19 cellular contexts compared by ENCODE assay signal in genomic region chr6:2868637-2869379, GRCh38. TPM values are rescaled to one million over a fixed set of nuclear protein-coding genes. Genes with fewer than 3 reads are reported as not detected.
DNase-seq lines count a peak whose midpoint lies in the region; ATAC-seq and TF ChIP-seq lines count a peak whose summit lies in the region.
"Had no signal": no experiment of that assay in that cellular context is flagged by ENCODE, and none has a peak within 500 bp of the region (broad histone marks: within the 10 kb centered on the region; RNA-seq: fewer than 3 reads in every experiment).

No MANE protein-coding gene starts in this region.

- no peak overlapping the region for H3K4me3 ChIP-seq in OCI-LY1 (ENCODE audit: low read depth, low read length, poor library complexity, severe bottlenecking)
- H3K4me3 ChIP-seq: cardiac muscle cell, neural progenitor cell, right atrium auricular region had no signal

- H3K9me3 ChIP-seq in OCI-LY1 (ENCODE audit: low read length), result 0 out of 2 replicates have a peak, but pooled peaks cover 3% of the 10 kb centered on the region
- H3K9me3 ChIP-seq: right atrium auricular region had no signal

- H3K36me3 ChIP-seq in OCI-LY1 (ENCODE audit: insufficient read depth, low read length), result no peaks in the 10 kb centered on the region; the same call in 1 of the 2 replicates
- H3K36me3 ChIP-seq: cardiac muscle cell, neural progenitor cell, right atrium auricular region had no signal

- H3F3A ChIP-seq in OCI-LY1 (ENCODE audit: insufficient read depth, low read length), result no peaks in the 10 kb centered on the region

- H3K4me1 Mint-ChIP-seq in activated T-cell treated with anti-CD3 and anti-CD28 coated beads, Interleukin-2, amount 50 U/mL, for 4 hours (ENCODE audit: low read depth), result peaks cover 54% of the 10 kb centered on the region
- H3K4me1 Mint-ChIP-seq in activated naive CD8-positive, alpha-beta T cell treated with anti-CD3 and anti-CD28 coated beads, Interleukin-2, amount 50 U/mL, for 24 hours, result peaks cover 74% of the 10 kb centered on the region
- peaks cover 46 to 75% of the 10 kb centered on the region in 2 donors for H3K4me1 Mint-ChIP-seq in stimulated activated naive B cell treated with anti-CD40 and anti-IgM and Interleukin-4, amounts not matched to agents 10 μg/mL and 1 μg/mL and 100 μg/mL, for 72 hours
- peaks cover 4 to 12% of the 10 kb centered on the region in 2 donors for H3K4me1 Mint-ChIP-seq in immature natural killer cell

- no peak for DNase-seq in activated T-cell treated with anti-CD3 and anti-CD28 coated beads, Interleukin-2, amount 50 U/mL, for 4 hours
- DNase-seq in activated T-cell treated with anti-CD3 and anti-CD28 coated beads, Interleukin-2, amount 50 U/mL, for 1 hour, result no peak
- DNase-seq in activated naive CD8-positive, alpha-beta T cell treated with anti-CD3 and anti-CD28 coated beads, Interleukin-2, amount 50 U/mL, for 24 hours, result no peak
- DNase-seq in stimulated activated naive B cell treated with anti-CD40 and anti-IgM and Interleukin-4, amounts not matched to agents 10 μg/mL and 1 μg/mL and 100 μg/mL, for 72 hours, result no peak
- DNase-seq in NOMO-1 (lab: John Stamatoyannopoulos, UW; ENCODE audit: unreplicated experiment in 2 of 2) (no peak), immature natural killer cell (no peak)
- DNase-seq: effector memory CD4-positive, alpha-beta T cell; GF-D8; HCEC 1CT; mesenchymal stem cell; NCI-H2107; NCI-H526; PC-3 had no signal

- no peak overlapping the region for H3K4me2 ChIP-seq in OCI-LY1 (ENCODE audit: low read length)
- H3K4me2 ChIP-seq: neural progenitor cell had no signal

- H3K4me3 Mint-ChIP-seq in activated T-cell treated with anti-CD3 and anti-CD28 coated beads, Interleukin-2, amount 50 U/mL, for 4 hours, result no peak overlapping the region
- H3K4me3 Mint-ChIP-seq in activated naive CD8-positive, alpha-beta T cell treated with anti-CD3 and anti-CD28 coated beads, Interleukin-2, amount 50 U/mL, for 24 hours, result peak overlapping the region; percentile 55
- H3K4me3 Mint-ChIP-seq in stimulated activated naive B cell treated with anti-CD40 and anti-IgM and Interleukin-4, amounts not matched to agents 10 μg/mL and 1 μg/mL and 100 μg/mL, for 72 hours, result peak overlapping the region; percentile 9 to 37
- H3K4me3 Mint-ChIP-seq in immature natural killer cell, result no peak overlapping the region
- H3K4me3 Mint-ChIP-seq: neural progenitor cell had no signal

- H3K36me3 Mint-ChIP-seq in activated T-cell treated with anti-CD3 and anti-CD28 coated beads, Interleukin-2, amount 50 U/mL, for 4 hours (ENCODE audit: insufficient read depth), result no peaks in the 10 kb centered on the region
- H3K36me3 Mint-ChIP-seq in activated naive CD8-positive, alpha-beta T cell treated with anti-CD3 and anti-CD28 coated beads, Interleukin-2, amount 50 U/mL, for 24 hours (ENCODE audit: low read depth), result peaks cover 2% of the 10 kb centered on the region
- peaks cover 7 to 24% of the 10 kb centered on the region in 2 donors for H3K36me3 Mint-ChIP-seq in stimulated activated naive B cell treated with anti-CD40 and anti-IgM and Interleukin-4, amounts not matched to agents 10 μg/mL and 1 μg/mL and 100 μg/mL, for 72 hours
- peaks cover 0 to 7% (median 3%) of the 10 kb centered on the region in 3 donors for H3K36me3 Mint-ChIP-seq in immature natural killer cell
- H3K36me3 Mint-ChIP-seq: neural progenitor cell had no signal

- ATAC-seq in activated T-cell treated with anti-CD3 and anti-CD28 coated beads, Interleukin-2, amount 50 U/mL, for 4 hours, result peak; percentile 52 to 81
- ATAC-seq in activated naive CD8-positive, alpha-beta T cell treated with anti-CD3 and anti-CD28 coated beads, Interleukin-2, amount 50 U/mL, for 24 hours, result peak; percentile 65
- peak; percentile 50 to 64 for ATAC-seq in stimulated activated naive B cell treated with anti-CD40 and anti-IgM and Interleukin-4, amounts not matched to agents 10 μg/mL and 1 μg/mL and 100 μg/mL, for 72 hours (replicated peaks)
- no peak for ATAC-seq in HG03108 (IDR thresholded peaks at IDR 0.05; ENCODE audit: unreplicated experiment)
- ATAC-seq: PC-3 had no signal

- no peak overlapping the region for H3K9ac ChIP-seq in OCI-LY1 (ENCODE audit: low read length)
- H3K9ac ChIP-seq: neural progenitor cell had no signal

- no peaks in the 10 kb centered on the region for H3K27me3 Mint-ChIP-seq in activated T-cell treated with anti-CD3 and anti-CD28 coated beads, Interleukin-2, amount 50 U/mL, for 4 hours (ENCODE audit: low read depth)
- no peaks in the 10 kb centered on the region for H3K27me3 Mint-ChIP-seq in activated naive CD8-positive, alpha-beta T cell treated with anti-CD3 and anti-CD28 coated beads, Interleukin-2, amount 50 U/mL, for 24 hours
- H3K27me3 Mint-ChIP-seq in stimulated activated naive B cell treated with anti-CD40 and anti-IgM and Interleukin-4, amounts not matched to agents 10 μg/mL and 1 μg/mL and 100 μg/mL, for 72 hours, result no peaks in the 10 kb centered on the region
- peaks cover 2 to 6% (median 5%) of the 10 kb centered on the region in 3 donors for H3K27me3 Mint-ChIP-seq in immature natural killer cell (ENCODE audit: low read depth in 3 of 3)
- H3K27me3 Mint-ChIP-seq: IgD-negative memory B cell had no signal

- H3K9me2 ChIP-seq in OCI-LY1 (ENCODE audit: low read depth, low read length), result no peaks in the 10 kb centered on the region

- no peaks in the 10 kb centered on the region for H3K9me3 Mint-ChIP-seq in activated T-cell treated with anti-CD3 and anti-CD28 coated beads, Interleukin-2, amount 50 U/mL, for 4 hours
- peaks cover 8% of the 10 kb centered on the region for H3K9me3 Mint-ChIP-seq in activated naive CD8-positive, alpha-beta T cell treated with anti-CD3 and anti-CD28 coated beads, Interleukin-2, amount 50 U/mL, for 24 hours
- H3K9me3 Mint-ChIP-seq in stimulated activated naive B cell treated with anti-CD40 and anti-IgM and Interleukin-4, amounts not matched to agents 10 μg/mL and 1 μg/mL and 100 μg/mL, for 72 hours, result peaks cover 0 to 10% of the 10 kb centered on the region in 2 donors
- no peaks in the 10 kb centered on the region for H3K9me3 Mint-ChIP-seq in immature natural killer cell
- H3K9me3 Mint-ChIP-seq: IgD-negative memory B cell, neural progenitor cell had no signal

- H4K20me1 ChIP-seq in OCI-LY1 (ENCODE audit: insufficient read depth, low read length), result no peaks in the 10 kb centered on the region

- peaks cover 34% of the 10 kb centered on the region for H3K4me1 ChIP-seq in OCI-LY1 (ENCODE audit: insufficient read depth, low read length, severe bottlenecking)

- no peak overlapping the region for H2AFZ ChIP-seq in OCI-LY1 (ENCODE audit: low read length)
- H2AFZ ChIP-seq: neural progenitor cell had no signal

- peak overlapping the region; percentile 82 for H3K27ac Mint-ChIP-seq in activated naive CD8-positive, alpha-beta T cell treated with anti-CD3 and anti-CD28 coated beads, Interleukin-2, amount 50 U/mL, for 24 hours
- peak overlapping the region; percentile 93 for H3K27ac Mint-ChIP-seq in stimulated activated naive B cell treated with anti-CD40 and anti-IgM and Interleukin-4, amounts not matched to agents 10 μg/mL and 1 μg/mL and 100 μg/mL, for 72 hours
- H3K27ac Mint-ChIP-seq in immature natural killer cell, result peak overlapping the region in 2 of 6 donors; percentile 6 to 14
- H3K27ac Mint-ChIP-seq: neural progenitor cell had no signal

- H3K27me3 ChIP-seq in OCI-LY1 (ENCODE audit: insufficient read depth, low read length), result no peaks in the 10 kb centered on the region
- H3K27me3 ChIP-seq: neural progenitor cell, right atrium auricular region had no signal

- no peaks in the 10 kb centered on the region for H3K79me2 ChIP-seq in OCI-LY1 (ENCODE audit: insufficient read depth, low read length)

- TF ChIP-seq CTCF in OCI-LY1 (IDR thresholded peaks at IDR 0.05; ENCODE audit: low read length), result no peak

- H3K27ac ChIP-seq in OCI-LY1 (ENCODE audit: low read depth, low read length, poor library complexity, severe bottlenecking), result peak overlapping the region; percentile 2
- H3K27ac ChIP-seq: cardiac muscle cell, neural progenitor cell, right atrium auricular region had no signal

RNA-seq across cellular contexts. Expression of gene SERPINB1, which starts 27.1 kb away (rescaled TPM):
- total RNA-seq in activated T-cell treated with anti-CD3 and anti-CD28 coated beads, Interleukin-2, amount 50 U/mL, for 4 hours, result 10 to 100 TPM; 16.7 to 19.3 (median 18.0) TPM
- 100 to 1,000 TPM; 108 to 164 (median 162) TPM for polyA plus RNA-seq in immature natural killer cell

RNA-seq across cellular contexts. Expression of gene SERPINB9, which starts 34.3 kb away (rescaled TPM):
- total RNA-seq in activated T-cell treated with anti-CD3 and anti-CD28 coated beads, Interleukin-2, amount 50 U/mL, for 4 hours, result 10 to 100 TPM; 41.0 to 48.0 (median 42.4) TPM
- polyA plus RNA-seq in immature natural killer cell, result 10 to 100 TPM; 20.7 to 50.4 (median 21.7) TPM

Comparison
In these comparisons a context has a peak if more than half of its experiments do, and no peak if none do; other contexts are left out.
1. H3K4me3 Mint-ChIP-seq: peak in activated naive CD8-positive, alpha-beta T cell treated with anti-CD3 and anti-CD28 coated beads, Interleukin-2, amount 50 U/mL, for 24 hours (single experiment) and stimulated activated naive B cell treated with anti-CD40 and anti-IgM and Interleukin-4, amounts not matched to agents 10 μg/mL and 1 μg/mL and 100 μg/mL, for 72 hours (2 of 2); none in activated T-cell treated with anti-CD3 and anti-CD28 coated beads, Interleukin-2, amount 50 U/mL, for 4 hours (single experiment) and immature natural killer cell (0 of 5).